Comparison of ENCODE assay signal across 8 cellular contexts in the genomic region with DNA sequence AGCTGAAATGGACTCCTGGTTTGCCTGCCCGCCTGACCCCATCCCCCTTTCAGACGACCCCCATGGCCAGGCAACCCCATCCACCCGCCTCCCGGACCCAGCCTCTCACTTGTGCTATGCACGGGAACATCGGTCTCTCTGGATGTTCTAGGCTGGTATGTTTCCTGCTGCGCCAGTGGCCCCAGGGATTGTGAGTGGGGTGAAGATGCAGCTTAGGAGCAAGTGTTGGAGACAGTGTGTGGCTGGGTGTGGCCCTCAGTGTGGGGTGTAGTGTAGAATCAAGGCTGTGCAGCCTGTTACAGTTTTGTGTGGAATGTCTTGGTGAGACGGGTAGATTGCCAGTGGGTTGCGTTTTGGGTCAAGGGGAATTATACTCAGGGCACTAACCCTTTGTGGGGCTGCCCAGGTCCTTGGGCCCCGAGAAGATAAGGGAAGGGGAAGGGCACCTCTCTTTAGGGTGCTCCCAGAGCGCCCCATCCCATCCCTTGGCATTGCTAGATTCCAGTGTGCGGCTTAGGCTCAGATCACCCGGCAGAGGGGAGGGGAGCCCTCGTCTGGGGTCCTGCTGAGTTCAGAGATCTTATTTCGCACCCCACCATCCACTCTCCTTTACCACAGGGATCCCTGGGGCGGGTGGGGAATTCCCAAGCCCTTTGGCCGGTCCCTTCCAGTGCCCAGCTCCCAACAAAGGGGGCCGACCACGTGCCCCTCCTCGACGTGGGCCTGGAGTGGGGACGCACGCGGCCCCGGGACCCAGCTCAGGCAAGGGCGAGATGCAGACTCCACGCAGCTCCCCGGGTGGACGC. TPM values are rescaled to one million over a fixed set of nuclear protein-coding genes. Genes with fewer than 3 reads are reported as not detected.
DNase-seq lines count a peak whose midpoint lies in the region; ATAC-seq and TF ChIP-seq lines count a peak whose summit lies in the region.

No MANE protein-coding gene starts in this region.

- no peak for TF ChIP-seq EP300 in stomach (IDR thresholded peaks at IDR 0.05)

- peak overlapping the region; percentile 45 for H3K4me3 Mint-ChIP-seq in activated CD8-positive, alpha-beta T cell treated with anti-CD3 and anti-CD28 coated beads, Interleukin-2, amount 10 ng/mL, durations not matched to agents 7 days and 5 days

- no peak overlapping the region for H3K27ac Mint-ChIP-seq in activated CD8-positive, alpha-beta T cell treated with anti-CD3 and anti-CD28 coated beads, Interleukin-2, amount 10 ng/mL, durations not matched to agents 7 days and 5 days

- H3K27me3 ChIP-seq in iPS-15b (ENCODE audit: control insufficient read depth, insufficient read depth, low read length) (peaks cover 41% of the 10 kb centered on the region), stomach (no peaks in the 10 kb centered on the region)

- no peaks in the 10 kb centered on the region for H3K36me3 Mint-ChIP-seq in activated CD8-positive, alpha-beta T cell treated with anti-CD3 and anti-CD28 coated beads, Interleukin-2, amount 10 ng/mL, durations not matched to agents 7 days and 5 days (ENCODE audit: low read depth)

- H3K4me3 ChIP-seq in HFF-Myc (replicated peaks; ENCODE audit: low read depth, low read length): peak overlapping the region; percentile 90
- H3K4me3 ChIP-seq in iPS-15b (ENCODE audit: low read depth, low read length): peak overlapping the region; percentile 62
- H3K4me3 ChIP-seq in stomach: peak overlapping the region; percentile 61 to 99 (median 86)

- TF ChIP-seq POLR2A in stomach (IDR thresholded peaks at IDR 0.05): no peak

- intact Hi-C loops in stomach (cut with DNase I; ENCODE audit: low total_unique reads): no loop called here

- H3K9ac ChIP-seq in iPS-15b (ENCODE audit: low read depth, low read length): no peak overlapping the region

- no peaks in the 10 kb centered on the region for H3K36me3 ChIP-seq in iPS-15b (ENCODE audit: control insufficient read depth, insufficient read depth, low read length)
- no peaks in the 10 kb centered on the region for H3K36me3 ChIP-seq in stomach

- H3K9me3 ChIP-seq in iPS-15b (ENCODE audit: control insufficient read depth, insufficient read depth, low read length): no peaks in the 10 kb centered on the region
- H3K9me3 ChIP-seq in stomach: no peaks in the 10 kb centered on the region

- POLR2A ChIA-PET in activated CD8-positive, alpha-beta T cell treated with anti-CD3 and anti-CD28 coated beads, Interleukin-2, amount 10 ng/mL, durations not matched to agents 7 days and 5 days (lab: Charles Lee): interaction anchor here (1.1 to 1.4 kb wide), 3 partner anchors 30 to 249 kb away, joined by 3 to 6 read pairs (median 3); no protein-coding TSS in a partner anchor

- H3K4me1 ChIP-seq in iPS-15b (ENCODE audit: control insufficient read depth, insufficient read depth, low read length): peaks cover 5% of the 10 kb centered on the region
- peaks cover 43 to 55% (median 50%) of the 10 kb centered on the region in 4 donors for H3K4me1 ChIP-seq in stomach

- peaks cover 30% of the 10 kb centered on the region for H3K4me1 Mint-ChIP-seq in activated CD8-positive, alpha-beta T cell treated with anti-CD3 and anti-CD28 coated beads, Interleukin-2, amount 10 ng/mL, durations not matched to agents 7 days and 5 days (ENCODE audit: low read depth)

- TF ChIP-seq CTCF in HFF-Myc (IDR thresholded peaks at IDR 0.05; ENCODE audit: low read depth, low read length, missing control alignments) (no peak), stomach (IDR thresholded peaks at IDR 0.05) (no peak)

- H3K27ac ChIP-seq in stomach: peak overlapping the region; percentile 92 to 100 (median 98)

- WGBS in stomach, 5 donors: 24 to 58% (median 25%) methylated on average over 10 to 29 of the region's 29 CpGs

- H3K27me3 Mint-ChIP-seq in activated CD8-positive, alpha-beta T cell treated with anti-CD3 and anti-CD28 coated beads, Interleukin-2, amount 10 ng/mL, durations not matched to agents 7 days and 5 days (ENCODE audit: low read depth): peaks cover 17% of the 10 kb centered on the region

- CTCF ChIA-PET in activated CD8-positive, alpha-beta T cell treated with anti-CD3 and anti-CD28 coated beads, Interleukin-2, amount 10 ng/mL, durations not matched to agents 7 days and 5 days (lab: Charles Lee): interaction anchor here (0.9 to 12.2 kb wide), 37 partner anchors 8 to 464 kb away, joined by 3 to 190 read pairs (median 6); partner anchors contain the start of gene NTMT1

- no peaks in the 10 kb centered on the region for H3K9me3 Mint-ChIP-seq in activated CD8-positive, alpha-beta T cell treated with anti-CD3 and anti-CD28 coated beads, Interleukin-2, amount 10 ng/mL, durations not matched to agents 7 days and 5 days (ENCODE audit: insufficient read depth)

- no peak for DNase-seq in HFF-Myc (ENCODE audit: extremely low read depth, low read depth)
- DNase-seq in activated CD8-positive, alpha-beta T cell treated with anti-CD3 and anti-CD28 coated beads, Interleukin-2, amount 10 ng/mL, durations not matched to agents 7 days and 5 days: no peak
- no peak for DNase-seq in stomach
- no peak for DNase-seq in NCI-H1105 treated with DMSO at 0.1 percent for 48 hours (lab: John Stamatoyannopoulos, UW)
- no peak for DNase-seq in mucosa of gallbladder (ENCODE audit: low spot score)

- no peak for ATAC-seq in activated CD8-positive, alpha-beta T cell treated with anti-CD3 and anti-CD28 coated beads, Interleukin-2, amount 10 ng/mL, durations not matched to agents 7 days and 5 days
- no peak for ATAC-seq in GM21367 (IDR thresholded peaks at IDR 0.05; ENCODE audit: unreplicated experiment)
- ATAC-seq in GM21825 (IDR thresholded peaks at IDR 0.05; ENCODE audit: unreplicated experiment): no peak

RNA-seq across cellular contexts. Expression of gene IER5L, which starts 4.6 kb away (rescaled TPM):
- total RNA-seq in activated CD8-positive, alpha-beta T cell treated with anti-CD3 and anti-CD28 coated beads, Interleukin-2, amount 10 ng/mL, durations not matched to agents 7 days and 5 days: 1 to 10 TPM; 6.0 to 6.1 TPM
- 10 to 100 TPM in 1 of 5 donors, 1 to 10 TPM in 4; 2.6 to 30.4 (median 4.5) TPM for total RNA-seq in stomach
- 10 to 100 TPM in 2 of 3 donors, 1 to 10 TPM in 1; 7.2 to 25.1 (median 17.0) TPM for polyA plus RNA-seq in stomach
- total RNA-seq in mucosa of gallbladder: 43.5 TPM
